In genomic region chr17:75847595-75848522, GRCh38 we compare ENCODE assay signal across 8 cellular contexts. TPM values are rescaled to one million over a fixed set of nuclear protein-coding genes. Genes with fewer than 3 reads are reported as not detected.
A peak's percentile ranks its signal among the peaks of the same experiment; 100 is the strongest.
DNase-seq lines count a peak whose midpoint lies in the region; ATAC-seq and TF ChIP-seq lines count a peak whose summit lies in the region.

No MANE protein-coding gene starts in this region.

- intact Hi-C loops in right lobe of liver (cut with DNase I) (no loop called here), testis (cut with DNase I; ENCODE audit: low total_unique reads) (loop anchor here (10.0 kb wide), 1 partner anchor 73 kb away; a partner anchor contains a TSS)

- 71% methylated on average over 12 of the region's 25 CpGs for WGBS in right lobe of liver (ENCODE audit: insufficient coverage, low coverage, low lambda C conversion rate, missing lambda C conversion rate)
- 73 to 83% methylated on average over 20 to 25 of the region's 25 CpGs for WGBS in testis, 2 donors

- peak overlapping the region in 2 of 3 donors; percentile 21 to 31 for H3K27ac ChIP-seq in right lobe of liver
- H3K27ac ChIP-seq in testis = peak overlapping the region; percentile 67 to 79

- ATAC-seq in activated CD8-positive, alpha-beta T cell treated with anti-CD3 and anti-CD28 coated beads, Interleukin-2, amount 10 ng/mL, durations not matched to agents 7 days and 5 days = no peak
- ATAC-seq in right lobe of liver = no peak

- H3K4me1 Mint-ChIP-seq in activated naive CD4-positive, alpha-beta T cell treated with anti-CD3 and anti-CD28 coated beads, Interleukin-2, amount 10 ng/mL, durations not matched to agents 7 days and 5 days = peaks cover 31% of the 10 kb centered on the region
- H3K4me1 Mint-ChIP-seq in activated CD8-positive, alpha-beta T cell treated with anti-CD3 and anti-CD28 coated beads, Interleukin-2, amount 10 ng/mL, durations not matched to agents 7 days and 5 days (ENCODE audit: low read depth) = peaks cover 26% of the 10 kb centered on the region

- CTCF ChIA-PET in activated naive CD4-positive, alpha-beta T cell treated with anti-CD3 and anti-CD28 coated beads, Interleukin-2, amount 10 ng/mL, durations not matched to agents 7 days and 5 days (lab: Charles Lee) = interaction anchor here (0.5 to 8.0 kb wide), 23 partner anchors 7 to 94 kb away, joined by 3 to 74 read pairs (median 4); partner anchors contain the start of genes GALK1, TRIM65 and WBP2
- CTCF ChIA-PET in activated CD8-positive, alpha-beta T cell treated with anti-CD3 and anti-CD28 coated beads, Interleukin-2, amount 10 ng/mL, durations not matched to agents 7 days and 5 days (lab: Charles Lee) = interaction anchor here (0.5 to 4.8 kb wide), 32 partner anchors 7 to 183 kb away, joined by 3 to 49 read pairs (median 4); partner anchors contain the start of genes GALK1, TRIM47 and WBP2

- H3K36me3 ChIP-seq in right lobe of liver (peaks cover 10 to 57% (median 31%) of the 10 kb centered on the region in 4 donors), testis (ENCODE audit: low read depth, missing control alignments) (no peaks in the 10 kb centered on the region), H7 (replicated peaks; ENCODE audit: control insufficient read depth, insufficient read depth, low read length) (peaks cover 31% of the 10 kb centered on the region)

- POLR2A ChIA-PET in activated CD8-positive, alpha-beta T cell treated with anti-CD3 and anti-CD28 coated beads, Interleukin-2, amount 10 ng/mL, durations not matched to agents 7 days and 5 days (lab: Charles Lee) = interaction anchor here (1.0 to 5.5 kb wide), 6 partner anchors 6 to 72 kb away, joined by 3 to 66 read pairs (median 6); partner anchors contain the start of gene WBP2

- DNase-seq in activated naive CD4-positive, alpha-beta T cell treated with anti-CD3 and anti-CD28 coated beads, Interleukin-2, amount 10 ng/mL, durations not matched to agents 7 days and 5 days = no peak
- no peak for DNase-seq in activated naive CD4-positive, alpha-beta T cell (lab: John Stamatoyannopoulos, UW)
- no peak for DNase-seq in activated CD8-positive, alpha-beta T cell treated with anti-CD3 and anti-CD28 coated beads, Interleukin-2, amount 10 ng/mL, durations not matched to agents 7 days and 5 days
- DNase-seq in right lobe of liver = no peak
- no peak for DNase-seq in testis
- no peak for DNase-seq in H7
- no peak for DNase-seq in SHP77 (lab: John Stamatoyannopoulos, UW)
- DNase-seq in NCI-H1436 (lab: John Stamatoyannopoulos, UW) = no peak

- H3K4me3 ChIP-seq in right lobe of liver (no peak overlapping the region), testis (no peak overlapping the region), H7 (ENCODE audit: insufficient read depth, low read depth, low read length) (no peak overlapping the region)

- TF ChIP-seq CTCF in right lobe of liver (IDR thresholded peaks at IDR 0.05) (no peak), testis (IDR thresholded peaks at IDR 0.05) (no peak)

- no peaks in the 10 kb centered on the region for H3K9me3 ChIP-seq in right lobe of liver
- no peaks in the 10 kb centered on the region for H3K9me3 ChIP-seq in testis

- H3K4me1 ChIP-seq in right lobe of liver = peaks cover 0 to 65% (median 15%) of the 10 kb centered on the region in 4 donors
- peaks cover 43% of the 10 kb centered on the region for H3K4me1 ChIP-seq in testis

- TF ChIP-seq POLR2A in right lobe of liver (IDR thresholded peaks at IDR 0.05) = no peak
- TF ChIP-seq POLR2A in testis (IDR thresholded peaks at IDR 0.05) = no peak

- H3K4me3 Mint-ChIP-seq in activated naive CD4-positive, alpha-beta T cell treated with anti-CD3 and anti-CD28 coated beads, Interleukin-2, amount 10 ng/mL, durations not matched to agents 7 days and 5 days = no peak overlapping the region
- no peak overlapping the region for H3K4me3 Mint-ChIP-seq in activated CD8-positive, alpha-beta T cell treated with anti-CD3 and anti-CD28 coated beads, Interleukin-2, amount 10 ng/mL, durations not matched to agents 7 days and 5 days

- peak overlapping the region; percentile 77 for H3K27ac Mint-ChIP-seq in activated naive CD4-positive, alpha-beta T cell treated with anti-CD3 and anti-CD28 coated beads, Interleukin-2, amount 10 ng/mL, durations not matched to agents 7 days and 5 days
- H3K27ac Mint-ChIP-seq in activated CD8-positive, alpha-beta T cell treated with anti-CD3 and anti-CD28 coated beads, Interleukin-2, amount 10 ng/mL, durations not matched to agents 7 days and 5 days = peak overlapping the region; percentile 51

- no peaks in the 10 kb centered on the region for H3K9me3 Mint-ChIP-seq in activated naive CD4-positive, alpha-beta T cell treated with anti-CD3 and anti-CD28 coated beads, Interleukin-2, amount 10 ng/mL, durations not matched to agents 7 days and 5 days
- no peaks in the 10 kb centered on the region for H3K9me3 Mint-ChIP-seq in activated CD8-positive, alpha-beta T cell treated with anti-CD3 and anti-CD28 coated beads, Interleukin-2, amount 10 ng/mL, durations not matched to agents 7 days and 5 days (ENCODE audit: insufficient read depth)

- peaks cover 56% of the 10 kb centered on the region for H3K36me3 Mint-ChIP-seq in activated naive CD4-positive, alpha-beta T cell treated with anti-CD3 and anti-CD28 coated beads, Interleukin-2, amount 10 ng/mL, durations not matched to agents 7 days and 5 days
- H3K36me3 Mint-ChIP-seq in activated CD8-positive, alpha-beta T cell treated with anti-CD3 and anti-CD28 coated beads, Interleukin-2, amount 10 ng/mL, durations not matched to agents 7 days and 5 days (ENCODE audit: low read depth) = peaks cover 46% of the 10 kb centered on the region

- H3K27me3 ChIP-seq in right lobe of liver (no peaks in the 10 kb centered on the region), testis (no peaks in the 10 kb centered on the region), H7 (ENCODE audit: control insufficient read depth, insufficient read depth, low read length) (no peaks in the 10 kb centered on the region)

- no peaks in the 10 kb centered on the region for H3K27me3 Mint-ChIP-seq in activated naive CD4-positive, alpha-beta T cell treated with anti-CD3 and anti-CD28 coated beads, Interleukin-2, amount 10 ng/mL, durations not matched to agents 7 days and 5 days
- no peaks in the 10 kb centered on the region for H3K27me3 Mint-ChIP-seq in activated CD8-positive, alpha-beta T cell treated with anti-CD3 and anti-CD28 coated beads, Interleukin-2, amount 10 ng/mL, durations not matched to agents 7 days and 5 days (ENCODE audit: low read depth)

RNA-seq across cellular contexts. Expression of gene UNC13D, which starts 3.7 kb away (rescaled TPM):
- total RNA-seq in activated CD8-positive, alpha-beta T cell treated with anti-CD3 and anti-CD28 coated beads, Interleukin-2, amount 10 ng/mL, durations not matched to agents 7 days and 5 days = 100 to 1,000 TPM; 234 to 249 TPM
- total RNA-seq in right lobe of liver = 10 to 100 TPM in 3 of 6 experiments, 1 to 10 TPM in 3; 3.4 to 12.5 (median 10.7) TPM
- total RNA-seq in testis = 10 to 100 TPM; 15.0 to 20.4 TPM
- 10.2 TPM for polyA plus RNA-seq in testis (ENCODE audit: insufficient read depth, low read depth, low replicate concordance)
- 4.2 and 7.2 TPM in 2 replicates for total RNA-seq in H7 (2014; rRNA removed; shearing (Covaris generic))

RNA-seq across cellular contexts. Expression of gene WBP2, which starts 7.3 kb away (rescaled TPM):
- total RNA-seq in activated CD8-positive, alpha-beta T cell treated with anti-CD3 and anti-CD28 coated beads, Interleukin-2, amount 10 ng/mL, durations not matched to agents 7 days and 5 days = 10 to 100 TPM; 64.3 to 68.6 TPM
- total RNA-seq in right lobe of liver (10 to 100 TPM; 57.5 to 99.2 (median 68.7) TPM), testis (100 to 1,000 TPM in 1 of 2 donors, 10 to 100 TPM in 1; 96.1 to 127 TPM)
- 217 TPM for polyA plus RNA-seq in testis (ENCODE audit: insufficient read depth, low read depth, low replicate concordance)
- total RNA-seq in H7 (2014; rRNA removed; shearing (Covaris generic)) = 44.8 and 48.2 TPM in 2 replicates

RNA-seq across cellular contexts. Expression of gene TRIM47, which starts 30.5 kb away (rescaled TPM):
- total RNA-seq in activated CD8-positive, alpha-beta T cell treated with anti-CD3 and anti-CD28 coated beads, Interleukin-2, amount 10 ng/mL, durations not matched to agents 7 days and 5 days = 10 to 100 TPM; 31.4 to 36.8 TPM
- total RNA-seq in right lobe of liver = 10 to 100 TPM in 5 of 6 experiments, 1 to 10 TPM in 1; 9.1 to 27.0 (median 21.5) TPM
- total RNA-seq in testis = 10 to 100 TPM; 43.5 to 48.6 TPM
- polyA plus RNA-seq in testis (ENCODE audit: insufficient read depth, low read depth, low replicate concordance) = 18.3 TPM
- 8.5 and 14.1 TPM in 2 replicates for total RNA-seq in H7 (2014; rRNA removed; shearing (Covaris generic))

RNA-seq across cellular contexts. Expression of gene TRIM65, which starts 48.9 kb away (rescaled TPM):
- total RNA-seq in activated CD8-positive, alpha-beta T cell treated with anti-CD3 and anti-CD28 coated beads, Interleukin-2, amount 10 ng/mL, durations not matched to agents 7 days and 5 days = 10 to 100 TPM; 35.8 to 37.3 TPM
- total RNA-seq in right lobe of liver = 1 to 10 TPM; 5.9 to 8.1 (median 7.6) TPM
- total RNA-seq in testis = 10 to 100 TPM; 23.4 to 25.5 TPM
- polyA plus RNA-seq in testis (ENCODE audit: insufficient read depth, low read depth, low replicate concordance) = 8.6 TPM
- 66.4 and 69.4 TPM in 2 replicates for total RNA-seq in H7 (2014; rRNA removed; shearing (Covaris generic))

RNA-seq across cellular contexts. Expression of gene MRPL38, which starts 56.8 kb away (rescaled TPM):
- total RNA-seq in activated CD8-positive, alpha-beta T cell treated with anti-CD3 and anti-CD28 coated beads, Interleukin-2, amount 10 ng/mL, durations not matched to agents 7 days and 5 days = 100 to 1,000 TPM in 1 of 2 experiments, 10 to 100 TPM in 1; 89.0 to 113 TPM
- total RNA-seq in right lobe of liver (10 to 100 TPM; 46.1 to 79.8 (median 57.3) TPM), testis (10 to 100 TPM; 88.2 to 88.7 TPM)
- polyA plus RNA-seq in testis (ENCODE audit: insufficient read depth, low read depth, low replicate concordance) = 101 TPM
- total RNA-seq in H7 (2014; rRNA removed; shearing (Covaris generic)) = 100 and 125 TPM in 2 replicates

Comparison
In these comparisons a context has a peak if more than half of its experiments do, and no peak if none do; other contexts are left out.
1. RNA of gene UNC13D, which starts 3.7 kb away (total RNA-seq): 234 to 249 TPM in activated CD8-positive, alpha-beta T cell treated with anti-CD3 and anti-CD28 coated beads, Interleukin-2, amount 10 ng/mL, durations not matched to agents 7 days and 5 days; 15.0 to 20.4 TPM in testis, 3.4 to 12.5 TPM in right lobe of liver and 4.2 to 7.2 TPM in H7; every median in the first group is over 10 times any median in the second.